1 cellular context compared by ENCODE assay signal in genomic region chr18:64974378-64975125, GRCh38.
TF ChIP-seq lines count a peak whose summit lies in the region.

No MANE protein-coding gene starts in this region.

TF ChIP-seq in GM23338, 12 proteins besides CTCF, POLR2A, EP300 and RAD21 (continued from another document):
- no peak for TF ChIP-seq ZNF462 (CRISPR knock-in tag; IDR thresholded peaks at IDR 0.05)
